Comparison of ENCODE assay signal across 21 cellular contexts in genomic region chr4:141335166-141335565, GRCh38.
DNase-seq lines count a peak whose midpoint lies in the region; ATAC-seq, FAIRE-seq and TF ChIP-seq lines count a peak whose summit lies in the region.
"Had no signal": no experiment of that assay in that cellular context is flagged by ENCODE, and none has a peak within 500 bp of the region (broad histone marks: within the 10 kb centered on the region; RNA-seq: fewer than 3 reads in every experiment).

No MANE protein-coding gene starts in this region.

- H3K56ac ChIP-seq in IMR-90 (ENCODE audit: extremely low read depth, insufficient read depth, low read length): no peak overlapping the region

- in situ Hi-C loops in IMR-90 (cut with MboI; ENCODE audit: low sequenced_read_pairs): loop anchor here (25.0 kb wide), 2 partner anchors 777 to 1502 kb away; partner anchors contain the start of gene INPP4B

- no peak overlapping the region for H3K4me2 ChIP-seq in IMR-90 (ENCODE audit: low read depth, low read length)
- H3K4me2 ChIP-seq in astrocyte (ENCODE audit: low read length): no peak overlapping the region

- CTCF ChIA-PET in IMR-90 (lab: Yijun Ruan, JAX): no interaction called here

- peaks cover 3% of the 10 kb centered on the region; the same call in 1 of the 2 replicates for H3K9me1 ChIP-seq in IMR-90 (ENCODE audit: insufficient read depth, low read length)

- no peaks in the 10 kb centered on the region for H3K36me3 ChIP-seq in heart right ventricle
- no peaks in the 10 kb centered on the region for H3K36me3 ChIP-seq in IMR-90 (ENCODE audit: control insufficient read depth, insufficient read depth, low read length)
- H3K36me3 ChIP-seq in astrocyte (ENCODE audit: insufficient read depth, low read length): no peaks in the 10 kb centered on the region
- H3K36me3 ChIP-seq in skeletal muscle tissue (ENCODE audit: control insufficient read depth in 3 of 3, insufficient read depth in 3 of 3, low read length in 3 of 3): no peaks in the 10 kb centered on the region
- H3K36me3 ChIP-seq in pancreas: no peaks in the 10 kb centered on the region

- intact Hi-C loops in heart right ventricle (cut with DNase I) (no loop called here), Right ventricle myocardium superior (cut with DNase I) (no loop called here), IMR-90 (cut with micrococcal nuclease) (no loop called here), pancreas (cut with DNase I) (no loop called here)

- no peak overlapping the region for H2AK5ac ChIP-seq in IMR-90 (ENCODE audit: low read depth, low read length)

- H3K9me3 ChIP-seq in heart right ventricle (no peaks in the 10 kb centered on the region), IMR-90 (ENCODE audit: control insufficient read depth, insufficient read depth, low read length) (no peaks in the 10 kb centered on the region), astrocyte (ENCODE audit: insufficient read depth, low read depth, low read length) (no peaks in the 10 kb centered on the region), skeletal muscle tissue (ENCODE audit: control insufficient read depth in 3 of 3, low read length in 3 of 3) (no peaks in the 10 kb centered on the region), pancreas (no peaks in the 10 kb centered on the region)

- ATAC-seq in heart right ventricle (peak in 1 of 8 donors; percentile 38), Right ventricle myocardium superior (ENCODE audit: poor library complexity) (no peak), IMR-90 (ENCODE audit: low read depth) (no peak), pancreas (no peak)
- ATAC-seq: Right ventricle myocardium inferior had no signal

- no peaks in the 10 kb centered on the region for H3K79me2 ChIP-seq in astrocyte (ENCODE audit: insufficient read depth, low read length)

- no peaks in the 10 kb centered on the region for H3K79me1 ChIP-seq in IMR-90 (ENCODE audit: low read depth in 1 of 2, low read length in 2 of 2)

- no peak overlapping the region for H2BK20ac ChIP-seq in IMR-90 (ENCODE audit: low read depth, low read length)

- H3K23ac ChIP-seq in IMR-90 (ENCODE audit: low read depth, low read length): peak overlapping the region; percentile 45; the same call in 1 of the 2 replicates

- H2AFZ ChIP-seq in IMR-90 (replicated peaks; ENCODE audit: low read length, poor library complexity) (no peak overlapping the region), astrocyte (ENCODE audit: low read depth, low read length) (no peak overlapping the region)

- peak; percentile 13 for FAIRE-seq in astrocyte (lab: Jason Lieb, UNC)
- FAIRE-seq in pancreas (lab: Jason Lieb, UNC): no peak

- TF ChIP-seq CTCF in heart right ventricle (IDR thresholded peaks at IDR 0.05): no peak
- TF ChIP-seq CTCF in IMR-90 (conservative IDR thresholded peaks at IDR 0.05; ENCODE audit: low read depth, low read length): no peak
- no peak for TF ChIP-seq CTCF in astrocyte (IDR thresholded peaks at IDR 0.05; ENCODE audit: insufficient read depth, low read depth, low read length)
- TF ChIP-seq CTCF in pancreas (IDR thresholded peaks at IDR 0.05): no peak

- peaks cover 5% of the 10 kb centered on the region for H3K4me1 Mint-ChIP-seq in astrocyte (ENCODE audit: low read depth, unreplicated experiment)

- POLR2A ChIA-PET in IMR-90 (lab: Charles Lee; ENCODE audit: unreplicated experiment): no interaction called here

- H3K4me1 ChIP-seq in heart right ventricle (peaks cover 0 to 29% (median 0%) of the 10 kb centered on the region in 9 donors), IMR-90 (ENCODE audit: control insufficient read depth, insufficient read depth, low read length) (peaks cover 8% of the 10 kb centered on the region), astrocyte (ENCODE audit: insufficient read depth, low read length) (no peaks in the 10 kb centered on the region), skeletal muscle tissue (ENCODE audit: control insufficient read depth in 3 of 3, insufficient read depth in 3 of 3, low read length in 3 of 3) (peaks cover 0 to 10% (median 0%) of the 10 kb centered on the region in 3 donors), pancreas (peaks cover 13 to 23% (median 20%) of the 10 kb centered on the region in 3 donors)

- no peak overlapping the region for H2BK120ac ChIP-seq in IMR-90 (ENCODE audit: low read depth, low read length)

- H2BK15ac ChIP-seq in IMR-90 (ENCODE audit: low read depth, low read length): no peak overlapping the region

- H4K91ac ChIP-seq in IMR-90 (ENCODE audit: insufficient read depth, low read depth, low read length): no peak overlapping the region

- H2BK5ac ChIP-seq in IMR-90 (ENCODE audit: low read depth, low read length, poor library complexity, severe bottlenecking): no peak overlapping the region

- H4K8ac ChIP-seq in IMR-90 (ENCODE audit: low read depth in 2 of 2, low read length in 2 of 2): no peak overlapping the region

- H4K20me1 ChIP-seq in IMR-90 (ENCODE audit: insufficient read depth, low read length) (no peaks in the 10 kb centered on the region), astrocyte (ENCODE audit: insufficient read depth, low read length) (no peaks in the 10 kb centered on the region)

- no peak for TF ChIP-seq POLR2A in IMR-90 (IDR thresholded peaks at IDR 0.05; ENCODE audit: low read depth, low read length)

- H3K27ac ChIP-seq in heart right ventricle (peak overlapping the region in 9 of 10 donors; percentile 22 to 81 (median 57)), IMR-90 (ENCODE audit: insufficient read depth, low read length) (no peak overlapping the region), astrocyte (ENCODE audit: low read depth, low read length) (no peak overlapping the region), skeletal muscle tissue (ENCODE audit: low read depth, low read length) (peak overlapping the region; percentile 31), pancreas (no peak overlapping the region)

- dilution Hi-C loops in IMR-90 (cut with HindIII; ENCODE audit: low sequenced_read_pairs, unreplicated experiment): no loop called here

- H3K4me3 Mint-ChIP-seq in astrocyte (ENCODE audit: unreplicated experiment): no peak overlapping the region
- H3K4me3 Mint-ChIP-seq: H9, HFFc6 had no signal

- H4K5ac ChIP-seq in IMR-90 (ENCODE audit: low read depth, low read length): no peak overlapping the region; the same call in 1 of the 2 replicates

- TF ChIP-seq RAD21 in IMR-90 (IDR thresholded peaks at IDR 0.05; ENCODE audit: low read length): no peak

- 87 to 88% methylated on average over 1 of the region's 1 CpG for WGBS in heart right ventricle, 2 donors
- WGBS in IMR-90 (ENCODE audit: extremely low coverage in 2 of 2, insufficient read length in 1 of 2), 2 experiments: no CpG with 5 or more reads among the region's 1 CpG
- 36 to 48% methylated on average over 1 of the region's 1 CpG for WGBS in pancreas, 2 donors

- H3K9ac ChIP-seq in IMR-90 (ENCODE audit: low read depth, low read length) (no peak overlapping the region), astrocyte (ENCODE audit: low read length) (no peak overlapping the region), skeletal muscle tissue (ENCODE audit: low read depth in 1 of 3, low read length in 3 of 3) (no peak overlapping the region)

- H3K9me3 Mint-ChIP-seq in astrocyte (ENCODE audit: unreplicated experiment): no peaks in the 10 kb centered on the region
- H3K9me3 Mint-ChIP-seq: H9, HFFc6 had no signal

- H3K27me3 ChIP-seq in heart right ventricle (peaks cover 0 to 18% (median 0%) of the 10 kb centered on the region in 7 donors), IMR-90 (ENCODE audit: control insufficient read depth, insufficient read depth, low read length) (no peaks in the 10 kb centered on the region), astrocyte (ENCODE audit: insufficient read depth, low read length) (no peaks in the 10 kb centered on the region), skeletal muscle tissue (ENCODE audit: control insufficient read depth in 3 of 3, insufficient read depth in 3 of 3, low read length in 3 of 3) (no peaks in the 10 kb centered on the region), pancreas (no peaks in the 10 kb centered on the region)

- no peak overlapping the region for H2AK9ac ChIP-seq in IMR-90 (replicated peaks; ENCODE audit: low read depth, low read length, poor library complexity)

- DNase-seq in heart right ventricle: no peak
- DNase-seq in Right ventricle myocardium superior: no peak
- DNase-seq in IMR-90: no peak
- no peak for DNase-seq in astrocyte (ENCODE audit: low read depth)
- DNase-seq in pancreas: no peak
- no peak for DNase-seq in amygdala (lab: John Stamatoyannopoulos, UW)
- no peak for DNase-seq in NCI-H1436 treated with DMSO at 0.1 percent for 48 hours (lab: John Stamatoyannopoulos, UW)
- DNase-seq: 8988T, AML-193, C1 segment of cervical spinal cord, DMS79 treated with DMSO at 0.1 percent for 48 hours, H9, HFFc6, MM.1S, NCI-H1048, NCI-H1417 treated with DMSO at 0.1 percent for 48 hours, NCI-H1930, NCI-H748 treated with DMSO at 0.1 percent for 48 hours, SW 1271 had no signal

- H3K36me3 Mint-ChIP-seq in astrocyte (ENCODE audit: low read depth, unreplicated experiment): no peaks in the 10 kb centered on the region

- no TSS peak for BruUV-seq in IMR-90 (replicated peaks; lab: Mats Ljungman, UMichigan)

- no peak overlapping the region for H3K18ac ChIP-seq in IMR-90 (ENCODE audit: low read depth, low read length)

- H3K27me3 Mint-ChIP-seq in astrocyte (ENCODE audit: low read depth, unreplicated experiment): peaks cover 6% of the 10 kb centered on the region

- H3K4ac ChIP-seq in IMR-90 (ENCODE audit: low read depth, low read length): no peak overlapping the region

- H3K27ac Mint-ChIP-seq in astrocyte (ENCODE audit: unreplicated experiment): no peak overlapping the region
- H3K27ac Mint-ChIP-seq: H9, HFFc6 had no signal

- H3K14ac ChIP-seq in IMR-90 (replicated peaks; ENCODE audit: low read depth, low read length): no peak overlapping the region

- H3K4me3 ChIP-seq in heart right ventricle: no peak overlapping the region
- no peak overlapping the region for H3K4me3 ChIP-seq in IMR-90 (ENCODE audit: insufficient read depth, low read depth, low read length)
- no peak overlapping the region for H3K4me3 ChIP-seq in astrocyte (ENCODE audit: insufficient read depth, low read depth, low read length)
- no peak overlapping the region for H3K4me3 ChIP-seq in skeletal muscle tissue (ENCODE audit: low read length in 3 of 3)
- no peak overlapping the region for H3K4me3 ChIP-seq in pancreas

TF ChIP-seq in IMR-90, 13 proteins besides CTCF, POLR2A, EP300 and RAD21 (continues in another document):
- TF ChIP-seq USF2 (IDR thresholded peaks at IDR 0.05; ENCODE audit: low read depth, low read length) (no peak), CEBPB (IDR thresholded peaks at IDR 0.05; ENCODE audit: low read depth, low read length) (no peak)

Comparison
In these comparisons a context has a peak if more than half of its experiments do, and no peak if none do; other contexts are left out.
1. H3K27ac ChIP-seq: peak in heart right ventricle (9 of 10) and skeletal muscle tissue (single experiment); none in IMR-90 (single experiment), astrocyte (single experiment) and pancreas (0 of 4).